14 cellular contexts compared by ENCODE assay signal in genomic region chr17:50675190-50675589, GRCh38. TPM values are rescaled to one million over a fixed set of nuclear protein-coding genes. Genes with fewer than 3 reads are reported as not detected.
"Had no signal": no experiment of that assay in that cellular context is flagged by ENCODE, and none has a peak within 500 bp of the region (broad histone marks: within the 10 kb centered on the region; RNA-seq: fewer than 3 reads in every experiment).

No MANE protein-coding gene starts in this region.

- H3K9me3 ChIP-seq: gastrocnemius medialis had no signal

- DNase-seq: activated CD4-positive, alpha-beta T cell treated with anti-CD3 and anti-CD28 coated beads for 36 hours; activated CD4-positive, alpha-beta T cell treated with anti-CD3 and anti-CD28 coated beads, Interleukin-2, amount 50 U/mL, for 48 hours; activated T-cell treated with anti-CD3 and anti-CD28 coated beads for 4 hours; head of caudate nucleus; mesendoderm; natural killer cell; occipital lobe; SW 1271 had no signal

- H3K36me3 ChIP-seq: gastrocnemius medialis had no signal

- H3K4me3 ChIP-seq: coronary artery, gastrocnemius medialis had no signal

- ATAC-seq: activated CD4-positive, alpha-beta T cell treated with anti-CD3 and anti-CD28 coated beads for 36 hours; esophagus mucosa; natural killer cell; WTC11 had no signal

- H3K27me3 ChIP-seq: gastrocnemius medialis had no signal

- H3K27ac ChIP-seq: coronary artery, gastrocnemius medialis had no signal

- FAIRE-seq: kidney had no signal

RNA-seq across cellular contexts. Expression of gene ABCC3, which starts 40.5 kb away (rescaled TPM):
- total RNA-seq: activated CD4-positive, alpha-beta T cell treated with anti-CD3 and anti-CD28 coated beads for 36 hours; T-helper 2 cell treated with Interferon-gamma antibody and Interleukin-4, amounts not matched to agents 100 ng/mL and 5 ng/mL, for 36 hours had no signal
